ENCODE assay signal across 13 cellular contexts in the genomic region with DNA sequence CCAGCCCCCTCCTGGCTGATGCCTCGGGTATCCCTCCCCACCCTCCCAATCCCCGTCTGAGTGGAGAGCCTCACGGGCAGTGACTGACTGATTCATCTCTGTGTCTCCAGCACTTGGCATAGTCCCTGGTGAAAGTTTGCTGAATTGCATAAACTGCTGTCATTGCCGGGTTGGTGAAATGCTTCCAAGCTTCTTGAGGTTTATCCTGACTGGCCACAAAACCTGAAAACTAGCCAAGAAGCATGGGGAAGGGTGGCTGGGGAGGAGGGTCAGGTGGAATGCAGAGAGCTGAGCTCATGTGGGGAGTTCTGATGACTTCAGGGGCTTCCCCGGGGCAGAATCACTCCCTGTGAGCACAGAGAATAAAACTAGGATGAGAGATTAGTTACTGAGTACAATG. TPM values are rescaled to one million over a fixed set of nuclear protein-coding genes. Genes with fewer than 3 reads are reported as not detected.
DNase-seq lines count a peak whose midpoint lies in the region; ATAC-seq, FAIRE-seq and TF ChIP-seq lines count a peak whose summit lies in the region.
"Had no signal": no experiment of that assay in that cellular context is flagged by ENCODE, and none has a peak within 500 bp of the region (broad histone marks: within the 10 kb centered on the region; RNA-seq: fewer than 3 reads in every experiment).

No MANE protein-coding gene starts in this region.

- no peaks in the 10 kb centered on the region for H3K36me3 ChIP-seq in esophagus muscularis mucosa

- intact Hi-C loops in esophagus muscularis mucosa (cut with DNase I), result no loop called here

- DNase-seq in AG08396 (ENCODE audit: low spot score) (peak; percentile 81), RCC 7860 (ENCODE audit: low spot score) (peak; percentile 98), esophagus muscularis mucosa (ENCODE audit: extremely low spot score) (no peak), myocyte (ENCODE audit: low read depth) (peak; percentile 98), NCI-H526 treated with DMSO at 0.1 percent for 48 hours (lab: John Stamatoyannopoulos, UW) (no peak), NAMALWA (ENCODE audit: low spot score) (no peak)
- no peak for DNase-seq in NK-92 treated with Interleukin-12 subunit alpha and Interleukin-12 subunit beta, amount 100 ng/mL, for 24 hours (lab: John Stamatoyannopoulos, UW)
- DNase-seq: activated CD4-positive, alpha-beta T cell treated with anti-CD3 and anti-CD28 coated beads for 36 hours; CD4-positive, CD25-positive, alpha-beta regulatory T cell; NCI-H345; posterior cingulate gyrus; stimulated activated naive CD8-positive, alpha-beta T cell treated with anti-CD3 and anti-CD28 coated beads, Interleukin-15, amount 100 ng/mL, for 72 hours had no signal

- 27% methylated on average over 5 of the region's 5 CpGs for WGBS in esophagus muscularis mucosa

- peak overlapping the region; percentile 77 to 85 (median 80) for H3K27ac ChIP-seq in esophagus muscularis mucosa (replicated peaks in 1 of 4)

- no peaks in the 10 kb centered on the region for H3K9me3 ChIP-seq in esophagus muscularis mucosa

- H3K4me3 ChIP-seq in esophagus muscularis mucosa, result no peak overlapping the region

- no peak for TF ChIP-seq CTCF in esophagus muscularis mucosa (IDR thresholded peaks at IDR 0.05)

- no peaks in the 10 kb centered on the region for H3K27me3 ChIP-seq in esophagus muscularis mucosa

- TF ChIP-seq EP300 in esophagus muscularis mucosa (IDR thresholded peaks at IDR 0.05), result no peak

- peaks cover 29 to 38% (median 32%) of the 10 kb centered on the region in 4 donors for H3K4me1 ChIP-seq in esophagus muscularis mucosa

- TF ChIP-seq POLR2A in esophagus muscularis mucosa (IDR thresholded peaks at IDR 0.05; ENCODE audit: low read depth), result no peak

- FAIRE-seq in RCC 7860 (lab: Jason Lieb, UNC), result peak; percentile 97

- ATAC-seq in GM18868 (IDR thresholded peaks at IDR 0.05; ENCODE audit: unreplicated experiment), result no peak
- ATAC-seq: activated CD4-positive, alpha-beta T cell treated with anti-CD3 and anti-CD28 coated beads for 36 hours; stimulated activated naive CD8-positive, alpha-beta T cell treated with anti-CD3 and anti-CD28 coated beads, Interleukin-15, amount 100 ng/mL, for 72 hours had no signal

RNA-seq across cellular contexts. Expression of gene GGTA1, which starts 56.9 kb away (rescaled TPM):
- 10 to 100 TPM in 2 of 4 donors, 1 to 10 TPM in 2; 5.6 to 18.7 (median 9.5) TPM for total RNA-seq in esophagus muscularis mucosa
- total RNA-seq in myocyte, result not detected in 2 replicates
- not detected for polyA plus RNA-seq in myocyte (2012)
- total RNA-seq: activated CD4-positive, alpha-beta T cell treated with anti-CD3 and anti-CD28 coated beads for 36 hours had no signal
- polyA plus RNA-seq: CD4-positive, CD25-positive, alpha-beta regulatory T cell had no signal

Comparison
In these comparisons a context has a peak if more than half of its experiments do, and no peak if none do; other contexts are left out.
1. DNase-seq: peak in AG08396 (single experiment), RCC 7860 (single experiment) and myocyte (single experiment); none in esophagus muscularis mucosa (single experiment), NK-92 treated with Interleukin-12 subunit alpha and Interleukin-12 subunit beta, amount 100 ng/mL, for 24 hours (single experiment), NCI-H526 treated with DMSO at 0.1 percent for 48 hours (single experiment) and NAMALWA (single experiment).